19 cellular contexts compared by ENCODE assay signal in the genomic region with DNA sequence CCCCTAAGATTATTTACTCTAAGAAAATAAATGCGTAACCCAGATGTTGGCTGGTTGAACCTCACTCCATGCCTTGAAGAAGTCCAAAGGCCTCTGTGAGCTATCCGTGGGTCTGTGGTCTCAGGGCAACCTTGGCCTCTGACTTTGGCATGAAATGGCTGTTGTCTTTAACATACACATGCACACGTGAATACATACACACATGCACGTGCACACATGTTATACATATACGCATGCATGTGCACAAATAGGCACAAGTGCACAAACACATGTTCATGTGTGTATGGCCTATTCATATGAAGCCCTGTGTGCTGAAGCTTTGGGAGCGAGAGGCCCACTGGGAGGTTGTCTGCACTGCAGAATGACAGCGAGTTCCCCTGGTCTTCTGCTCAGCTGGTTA. TPM values are rescaled to one million over a fixed set of nuclear protein-coding genes. Genes with fewer than 3 reads are reported as not detected.
DNase-seq lines count a peak whose midpoint lies in the region; ATAC-seq, FAIRE-seq and TF ChIP-seq lines count a peak whose summit lies in the region.
"Had no signal": no experiment of that assay in that cellular context is flagged by ENCODE, and none has a peak within 500 bp of the region (broad histone marks: within the 10 kb centered on the region; RNA-seq: fewer than 3 reads in every experiment).

No MANE protein-coding gene starts in this region.

- no peak for ATAC-seq in HepG2
- ATAC-seq in right lobe of liver = no peak

- TF ChIP-seq RAD21 in HepG2 (CRISPR knock-in tag; IDR thresholded peaks at IDR 0.05) = no peak

- H4K20me1 ChIP-seq in HepG2 (ENCODE audit: insufficient read depth, low read length) = no peaks in the 10 kb centered on the region

- H3K27me3 ChIP-seq in HepG2 (ENCODE audit: control insufficient read depth in 1 of 2, insufficient read depth in 2 of 2, low read length in 2 of 2) = peaks cover 0 to 3% of the 10 kb centered on the region in 2 experiments; a peak in 2 of 5 replicates
- no peaks in the 10 kb centered on the region for H3K27me3 ChIP-seq in right lobe of liver

- no TSS peak for BruUV-seq in HepG2 (replicated peaks; lab: Mats Ljungman, UMichigan)

- CTCF ChIA-PET in HepG2 (lab: Yijun Ruan, JAX; ENCODE audit: low intra/inter-chr PET ratio, low total read pairs) = no interaction called here

- FAIRE-seq in HepG2 (lab: Jason Lieb, UNC) = no peak
- FAIRE-seq in HTR-8/SVneo (lab: Jason Lieb, UNC) = peak; percentile 62
- FAIRE-seq in GM12892 (lab: Jason Lieb, UNC) = no peak
- FAIRE-seq: GM12891, H54 had no signal

- H3K4me3 ChIP-seq in HepG2 (replicated peaks in 1 of 3; ENCODE audit: insufficient read depth in 1 of 3, low read depth in 2 of 3, low read length in 3 of 3) = no peak overlapping the region
- no peak overlapping the region for H3K4me3 ChIP-seq in right lobe of liver
- H3K4me3 ChIP-seq: HAP-1 had no signal

- 9% methylated on average over 7 of the region's 7 CpGs for WGBS in HepG2 (ENCODE audit: low lambda C conversion rate)
- WGBS in right lobe of liver (ENCODE audit: insufficient coverage, low coverage, low lambda C conversion rate, missing lambda C conversion rate) = 48% methylated on average over 5 of the region's 7 CpGs

- intact Hi-C loops in HepG2 (cut with micrococcal nuclease; ENCODE audit: unreplicated experiment) (no loop called here), right lobe of liver (cut with DNase I) (no loop called here)

- no peak for DNase-seq in HepG2 (ENCODE audit: low spot score)
- no peak for DNase-seq in right lobe of liver
- DNase-seq in HTR-8/SVneo (ENCODE audit: insufficient read length, low spot score) = no peak
- DNase-seq in islet precursor cell = peak; percentile 25
- DNase-seq in GM12892 (ENCODE audit: insufficient read length) = no peak
- DNase-seq in globus pallidus (ENCODE audit: low spot score) = no peak
- DNase-seq in inferior parietal cortex (ENCODE audit: extremely low spot score) = no peak
- DNase-seq: C1 segment of cervical spinal cord; Calu3; CD4-positive, alpha-beta memory T cell; COR-L47; DMS53; DMS79 treated with DMSO at 0.1 percent for 48 hours; GF-D8; GOT3; HFFc6 had no signal

- H3K4me2 ChIP-seq in HepG2 (ENCODE audit: low read depth, low read length) = no peak overlapping the region

- TF ChIP-seq EP300 in HepG2 (IDR thresholded peaks at IDR 0.05; ENCODE audit: low read depth in 2 of 2, low read length in 2 of 2) (no peak), HepG2 (CRISPR knock-in tag; IDR thresholded peaks at IDR 0.05; ENCODE audit: borderline replicate concordance) (no peak)

- POLR2A ChIA-PET in HepG2 (lab: Yijun Ruan, JAX) = no interaction called here

- H2AFZ ChIP-seq in HepG2 (ENCODE audit: low read length) = no peak overlapping the region

- H3K27ac ChIP-seq in HepG2 (ENCODE audit: extremely low read length, insufficient read depth, low read length) (no peak overlapping the region), right lobe of liver (no peak overlapping the region)

- H3K9ac ChIP-seq in HepG2 (ENCODE audit: insufficient read depth, low read depth, low read length) = no peak overlapping the region

- H3K4me1 ChIP-seq in HepG2 (ENCODE audit: insufficient read depth, low read length) (peaks cover 5% of the 10 kb centered on the region), right lobe of liver (no peaks in the 10 kb centered on the region)
- H3K4me1 ChIP-seq: HAP-1 had no signal

- no peaks in the 10 kb centered on the region for H3K79me2 ChIP-seq in HepG2 (ENCODE audit: insufficient read depth, low read length)

- no peak for TF ChIP-seq CTCF in HepG2 (CRISPR knock-in tag; IDR thresholded peaks at IDR 0.05)
- TF ChIP-seq CTCF in right lobe of liver (IDR thresholded peaks at IDR 0.05) = no peak

- H3K9me3 ChIP-seq in HepG2 (ENCODE audit: low read length) (peaks cover 8% of the 10 kb centered on the region), right lobe of liver (no peaks in the 10 kb centered on the region)

- H3K36me3 ChIP-seq in HepG2 (replicated peaks in 1 of 2; ENCODE audit: control insufficient read depth in 1 of 2, insufficient read depth in 2 of 2, low read length in 2 of 2) (no peaks in the 10 kb centered on the region), right lobe of liver (no peaks in the 10 kb centered on the region)
- H3K36me3 ChIP-seq: HAP-1 had no signal

- in situ Hi-C loops in HepG2 (cut with HindIII; ENCODE audit: extremely low pct_ligation_motif_present, low pct_unique_long_range_greater_than_20kb) = no loop called here

- TF ChIP-seq POLR2A in HepG2 (IDR thresholded peaks at IDR 0.05; ENCODE audit: insufficient read depth in 1 of 2, low read depth in 2 of 2, low read length in 2 of 2) = no peak
- no peak for TF ChIP-seq POLR2A in right lobe of liver (IDR thresholded peaks at IDR 0.05)
- TF ChIP-seq POLR2A in GM12892 (IDR thresholded peaks at IDR 0.05; ENCODE audit: low read depth, low read length) = no peak

TF ChIP-seq in HepG2, 621 proteins besides CTCF, POLR2A, EP300 and RAD21:
- no peak for TF ChIP-seq TBL1XR1 (IDR thresholded peaks at IDR 0.05; ENCODE audit: borderline replicate concordance, low read length, partially characterized antibody)
- TF ChIP-seq, protein P1, sequence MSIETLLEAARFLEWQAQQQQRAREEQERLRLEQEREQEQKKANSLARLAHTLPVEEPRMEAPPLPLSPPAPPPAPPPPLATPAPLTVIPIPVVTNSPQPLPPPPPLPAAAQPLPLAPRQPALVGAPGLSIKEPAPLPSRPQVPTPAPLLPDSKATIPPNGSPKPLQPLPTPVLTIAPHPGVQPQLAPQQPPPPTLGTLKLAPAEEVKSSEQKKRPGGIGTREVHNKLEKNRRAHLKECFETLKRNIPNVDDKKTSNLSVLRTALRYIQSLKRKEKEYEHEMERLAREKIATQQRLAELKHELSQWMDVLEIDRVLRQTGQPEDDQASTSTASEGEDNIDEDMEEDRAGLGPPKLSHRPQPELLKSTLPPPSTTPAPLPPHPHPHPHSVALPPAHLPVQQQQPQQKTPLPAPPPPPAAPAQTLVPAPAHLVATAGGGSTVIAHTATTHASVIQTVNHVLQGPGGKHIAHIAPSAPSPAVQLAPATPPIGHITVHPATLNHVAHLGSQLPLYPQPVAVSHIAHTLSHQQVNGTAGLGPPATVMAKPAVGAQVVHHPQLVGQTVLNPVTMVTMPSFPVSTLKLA (IDR thresholded peaks at IDR 0.05) = peak; percentile 96

RNA-seq across cellular contexts. Expression of a gene that starts 50.8 kb away (rescaled TPM):
- total RNA-seq in HepG2 (2016; rRNA removed; fragmentation: Illumina TruSeq; extraction: Trizol) (5.4 and 7.8 TPM in 2 replicates), right lobe of liver (100 to 1,000 TPM in 2 of 6 experiments, 10 to 100 TPM in 4; 14.4 to 112 (median 89.3) TPM)
- total RNA-seq in HepG2 (2016; cell fraction: cytosol; rRNA removed; fragmentation: Illumina TruSeq; extraction: Trizol; ENCODE audit: low read depth) = 1.1 and 1.4 TPM in 2 replicates
- 5.0 and 8.2 TPM in 2 replicates for total RNA-seq in HepG2 (2016; cell fraction: insoluble cytoplasmic fraction; rRNA removed; fragmentation: Illumina TruSeq; extraction: Trizol)
- 3.1 and 3.8 TPM in 2 replicates for total RNA-seq in HepG2 (2016; cell fraction: membrane; rRNA removed; fragmentation: Illumina TruSeq; extraction: Trizol)
- 6.2 and 8.6 TPM in 2 replicates for total RNA-seq in HepG2 (2016; cell fraction: nucleus; rRNA removed; fragmentation: Illumina TruSeq; extraction: Trizol)
- polyA plus RNA-seq in HepG2 (2011; rRNA removed) = 5.3 and 7.1 TPM in 2 replicates
- 3.5 and 8.6 TPM in 2 replicates for polyA plus RNA-seq in HepG2 (2011; cell fraction: cytosol; rRNA removed)
- 10.1 and 15.9 TPM in 2 replicates for polyA plus RNA-seq in HepG2 (2011; cell fraction: nucleus; rRNA removed)
- 3.1 and 3.5 TPM in 2 replicates for polyA plus RNA-seq in HepG2 (2012)
- polyA plus RNA-seq in HepG2 (2016; cell fraction: cytosol; fragmentation: Illumina TruSeq; extraction: Trizol; ENCODE audit: low read depth) = 0.46 and 0.59 TPM in 2 replicates
- polyA plus RNA-seq in HepG2 (2016; cell fraction: insoluble cytoplasmic fraction; fragmentation: Illumina TruSeq; extraction: Trizol; ENCODE audit: low read depth) = 5.6 and 7.2 TPM in 2 replicates
- polyA plus RNA-seq in HepG2 (2016; cell fraction: membrane; fragmentation: Illumina TruSeq; extraction: Trizol; ENCODE audit: low read depth) = 1.9 and 2.3 TPM in 2 replicates
- 11.1 and 14.2 TPM in 2 replicates for polyA plus RNA-seq in HepG2 (2016; cell fraction: nucleus; fragmentation: Illumina TruSeq; extraction: Trizol; ENCODE audit: insufficient read depth, low read depth)
- 0.09 and 16.6 TPM in 2 replicates for polyA minus RNA-seq in HepG2 (2011; rRNA and poly(A)+ RNA removed; ENCODE audit: low replicate concordance)
- polyA minus RNA-seq in HepG2 (2011; cell fraction: cytosol; rRNA and poly(A)+ RNA removed) = 3.5 and 3.9 TPM in 2 replicates
- polyA minus RNA-seq in HepG2 (2011; cell fraction: nucleus; rRNA and poly(A)+ RNA removed) = 9.2 and 10.2 TPM in 2 replicates
- polyA plus RNA-seq in GM12892 (2012; ENCODE audit: missing spikeins) = not detected
- polyA plus RNA-seq: CD4-positive, alpha-beta memory T cell had no signal
